Comparison of ENCODE assay signal across 1 cellular context in the genomic region with DNA sequence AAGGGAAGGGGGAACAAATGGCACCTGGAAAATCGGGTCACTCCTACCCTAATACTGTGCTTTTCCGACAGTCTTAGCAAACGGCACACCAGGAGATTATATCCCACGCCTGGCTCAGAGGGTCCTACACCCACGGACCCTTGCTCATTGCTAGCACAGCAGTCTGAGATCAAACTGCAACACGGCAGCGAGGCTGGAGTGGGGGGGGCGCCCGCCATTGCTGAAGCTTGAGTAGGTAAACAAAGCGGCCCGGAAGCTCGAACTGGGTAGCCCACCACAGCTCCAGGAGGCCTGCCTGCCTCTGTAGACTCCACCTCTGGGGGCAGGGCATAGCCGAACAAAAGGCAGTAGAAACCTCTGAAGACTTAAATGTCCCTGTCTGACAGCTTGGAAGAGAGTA.
TF ChIP-seq lines count a peak whose summit lies in the region.
"Not testable (repeated sequence)": the region's sequence is repeated elsewhere in the genome, so short reads cannot be mapped to it uniquely, and the experiment has no call there.

No MANE protein-coding gene starts in this region.

- not testable (repeated sequence) for TF ChIP-seq CTCF in VCaP (conservative IDR thresholded peaks at IDR 0.05)

- peak overlapping the region; percentile 70; the same call in 1 of the 2 replicates for H3K27ac ChIP-seq in VCaP
